In the genomic region with DNA sequence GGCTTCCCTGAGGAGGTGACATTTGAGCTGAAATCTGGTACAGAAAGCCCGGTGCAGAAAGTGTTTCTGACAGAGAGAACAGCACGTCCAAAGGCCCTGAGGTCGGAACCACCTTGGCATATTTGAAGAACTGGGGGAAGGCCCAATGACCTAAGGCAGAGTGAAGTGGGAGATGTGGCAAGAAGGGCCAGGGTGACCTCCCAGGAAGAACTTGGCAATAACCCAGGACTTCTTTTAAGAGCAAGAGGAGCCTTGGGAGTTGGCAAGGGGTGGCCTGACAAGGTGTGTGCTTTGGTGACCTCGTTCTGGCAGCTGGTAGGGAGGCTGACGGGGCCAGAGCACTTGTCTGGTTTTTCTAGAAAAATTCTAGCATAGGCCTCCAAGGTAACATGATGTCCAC, we compare ENCODE assay signal across 23 cellular contexts. TPM values are rescaled to one million over a fixed set of nuclear protein-coding genes. Genes with fewer than 3 reads are reported as not detected.
DNase-seq lines count a peak whose midpoint lies in the region; ATAC-seq, FAIRE-seq and TF ChIP-seq lines count a peak whose summit lies in the region.
"Had no signal": no experiment of that assay in that cellular context is flagged by ENCODE, and none has a peak within 500 bp of the region (broad histone marks: within the 10 kb centered on the region; RNA-seq: fewer than 3 reads in every experiment).

No MANE protein-coding gene starts in this region.

- H3K79me2 ChIP-seq in K562 (ENCODE audit: control insufficient read depth, insufficient read depth, low read length), result no peaks in the 10 kb centered on the region

- H3K4me3 Mint-ChIP-seq in stimulated activated naive CD8-positive, alpha-beta T cell treated with anti-CD3 and anti-CD28 coated beads, Interleukin-15, amount 100 ng/mL, for 72 hours, result no peak overlapping the region
- H3K4me3 Mint-ChIP-seq: CD14-positive monocyte; CD8-positive, alpha-beta memory T cell had no signal

- intact Hi-C loops in K562 (cut with micrococcal nuclease), result no loop called here

- in situ Hi-C loops in K562 (cut with MboI), result no loop called here

- no peaks in the 10 kb centered on the region for H3K9me3 ChIP-seq in A549
- no peaks in the 10 kb centered on the region for H3K9me3 ChIP-seq in HEK293 (ENCODE audit: control insufficient read depth, insufficient read depth, low read depth, low read length)
- H3K9me3 ChIP-seq in K562 (replicated peaks; ENCODE audit: control insufficient read depth, insufficient read depth, low read depth, low read length), result no peaks in the 10 kb centered on the region; the same call in 1 of the 2 replicates
- H3K9me3 ChIP-seq: BE2C, MG63, SK-N-SH had no signal

- DNase-seq in A549 (ENCODE audit: low read depth in 1 of 2, low spot score in 1 of 2) (no peak), K562 (ENCODE audit: extremely low read depth in 1 of 4, low spot score in 3 of 4) (no peak), renal cortical epithelial cell (ENCODE audit: low read depth) (peak; percentile 65), SKM-1 treated with dmso at 0.1 percent for 144 hours (lab: John Stamatoyannopoulos, UW; ENCODE audit: unreplicated experiment) (no peak)
- DNase-seq in stimulated activated naive CD8-positive, alpha-beta T cell treated with anti-CD3 and anti-CD28 coated beads, Interleukin-15, amount 100 ng/mL, for 72 hours, result no peak
- no peak for DNase-seq in stimulated activated CD4-positive, alpha-beta T cell treated with anti-CD3 and anti-CD28 coated beads, Interleukin-12 subunit alpha, Interleukin-12 subunit beta, amount 100 ng/mL, for 4 hours
- DNase-seq: BE2C; CD8-positive, alpha-beta memory T cell; DMS 273 treated with DMSO at 0.1 percent for 48 hours; DND-41; Kasumi-1; MG63; NCI-H1105 treated with DMSO at 0.1 percent for 48 hours; NCI-H146; NCI-H1930; NCI-H226; NCI-H510A; SIG-M5; SK-N-SH had no signal

- H3K36me3 ChIP-seq in HEK293 (ENCODE audit: control insufficient read depth in 2 of 2, insufficient read depth in 1 of 2, low read length in 2 of 2) (peaks cover 0 to 41% of the 10 kb centered on the region in 2 experiments; a peak in 1 of 3 replicates), K562 (ENCODE audit: control insufficient read depth, insufficient read depth, low read length) (no peaks in the 10 kb centered on the region)
- H3K36me3 ChIP-seq: BE2C, MG63 had no signal

- no peak for TF ChIP-seq CTCF in A549 (IDR thresholded peaks at IDR 0.05)
- no peak for TF ChIP-seq CTCF in HEK293 (tag by site-specific recombination; IDR thresholded peaks at IDR 0.05)
- no peak for TF ChIP-seq CTCF in K562 (IDR thresholded peaks at IDR 0.05 in 2 of 3, conservative IDR thresholded peaks at IDR 0.05 in 1 of 3; ENCODE audit: insufficient read depth in 2 of 3, low read depth in 1 of 3, low read length in 3 of 3)

- no peaks in the 10 kb centered on the region for H4K20me1 ChIP-seq in K562 (replicated peaks; ENCODE audit: control insufficient read depth, insufficient read depth, low read length)

- no peak for FAIRE-seq in A549 (lab: Jason Lieb, UNC)
- no peak for FAIRE-seq in K562 (lab: Jason Lieb, UNC)
- FAIRE-seq: GM12892, H54 had no signal

- no peak overlapping the region for H2AFZ ChIP-seq in K562 (ENCODE audit: low read depth, low read length)

- peaks cover 36% of the 10 kb centered on the region for H3K4me1 Mint-ChIP-seq in stimulated activated naive CD8-positive, alpha-beta T cell treated with anti-CD3 and anti-CD28 coated beads, Interleukin-15, amount 100 ng/mL, for 72 hours

- H3K27ac Mint-ChIP-seq in stimulated activated naive CD8-positive, alpha-beta T cell treated with anti-CD3 and anti-CD28 coated beads, Interleukin-15, amount 100 ng/mL, for 72 hours, result no peak overlapping the region
- H3K27ac Mint-ChIP-seq: CD14-positive monocyte had no signal

- H3K27ac ChIP-seq in A549, result peak overlapping the region; percentile 33 to 81; a peak in 4 of 6 replicates
- H3K27ac ChIP-seq in HEK293 (ENCODE audit: extremely low read depth, low read depth, low read length), result no peak overlapping the region
- H3K27ac ChIP-seq in K562 (ENCODE audit: extremely low read depth, low read depth, low read length), result no peak overlapping the region

- ATAC-seq in A549 (no peak), K562 (no peak)
- no peak for ATAC-seq in stimulated activated naive CD8-positive, alpha-beta T cell treated with anti-CD3 and anti-CD28 coated beads, Interleukin-15, amount 100 ng/mL, for 72 hours

- H3K4me2 ChIP-seq in A549, result no peak overlapping the region
- no peak overlapping the region for H3K4me2 ChIP-seq in K562 (ENCODE audit: insufficient read depth, low read length)
- H3K4me2 ChIP-seq: SK-N-SH had no signal

- H3K9me1 ChIP-seq in K562 (ENCODE audit: control insufficient read depth, insufficient read depth, low read length), result no peaks in the 10 kb centered on the region

- WGBS in A549 (ENCODE audit: missing lambda C conversion rate), result 73% methylated on average over 5 of the region's 5 CpGs
- 52% methylated on average over 5 of the region's 5 CpGs for WGBS in K562 (ENCODE audit: insufficient coverage, low coverage, missing lambda C conversion rate)

- H3K27me3 Mint-ChIP-seq in stimulated activated naive CD8-positive, alpha-beta T cell treated with anti-CD3 and anti-CD28 coated beads, Interleukin-15, amount 100 ng/mL, for 72 hours, result no peaks in the 10 kb centered on the region

- TF ChIP-seq RAD21 in A549 (conservative IDR thresholded peaks at IDR 0.05 in 1 of 2, IDR thresholded peaks at IDR 0.05 in 1 of 2) (no peak), K562 (CRISPR knock-in tag; conservative IDR thresholded peaks at IDR 0.05 in 1 of 2, IDR thresholded peaks at IDR 0.05 in 1 of 2) (no peak)

- POLR2A ChIA-PET in A549 (lab: Yijun Ruan, JAX), result no interaction called here
- POLR2A ChIA-PET in HEK293 (lab: Yijun Ruan, JAX), result no interaction called here
- POLR2A ChIA-PET in K562 (lab: Yijun Ruan, JAX), result interaction anchor here (1.2 kb wide), 1 partner anchor 9 kb away, joined by 3 read pairs; no protein-coding TSS in a partner anchor

- H3K9ac ChIP-seq in K562 (ENCODE audit: insufficient read depth in 1 of 2, low read depth in 2 of 2, low read length in 2 of 2), result no peak overlapping the region
- H3K9ac ChIP-seq: SK-N-SH had no signal

- TF ChIP-seq POLR2A in A549 (IDR thresholded peaks at IDR 0.05; ENCODE audit: low read length) (no peak), K562 (conservative IDR thresholded peaks at IDR 0.05) (no peak)

- no peak for TF ChIP-seq EP300 in A549 (IDR thresholded peaks at IDR 0.05)
- no peak for TF ChIP-seq EP300 in K562 (IDR thresholded peaks at IDR 0.05; ENCODE audit: low read length)

- no peaks in the 10 kb centered on the region for H3K9me3 Mint-ChIP-seq in stimulated activated naive CD8-positive, alpha-beta T cell treated with anti-CD3 and anti-CD28 coated beads, Interleukin-15, amount 100 ng/mL, for 72 hours
- H3K9me3 Mint-ChIP-seq: CD14-positive monocyte; CD8-positive, alpha-beta memory T cell had no signal

- no TSS peak for BruUV-seq in K562 (replicated peaks; lab: Mats Ljungman, UMichigan)

- CTCF ChIA-PET in A549 (lab: Yijun Ruan, JAX), result interaction anchor here (4.4 kb wide), 1 partner anchor 11 kb away, joined by 38 read pairs; no protein-coding TSS in a partner anchor
- CTCF ChIA-PET in HEK293 (lab: Yijun Ruan, JAX), result interaction anchor here (1.7 kb wide), 1 partner anchor 118 kb away, joined by 3 read pairs; no protein-coding TSS in a partner anchor
- CTCF ChIA-PET in K562 (lab: Yijun Ruan, JAX; ENCODE audit: low intra/inter-chr PET ratio), result no interaction called here

- no peaks in the 10 kb centered on the region for H3K27me3 ChIP-seq in K562 (ENCODE audit: control insufficient read depth in 2 of 2, insufficient read depth in 2 of 2, low read length in 2 of 2)
- H3K27me3 ChIP-seq: BE2C, MG63 had no signal

- H3K4me1 ChIP-seq in A549 (peaks cover 33% of the 10 kb centered on the region), HEK293 (ENCODE audit: control insufficient read depth, insufficient read depth, low read length) (no peaks in the 10 kb centered on the region), K562 (replicated peaks in 1 of 2; ENCODE audit: control insufficient read depth in 2 of 2, insufficient read depth in 2 of 2, low read length in 2 of 2) (peaks cover 18 to 42% of the 10 kb centered on the region in 2 experiments; a peak in 4 of 5 replicates)
- H3K4me1 ChIP-seq: BE2C had no signal

- H3K4me3 ChIP-seq in A549 (no peak overlapping the region), HEK293 (ENCODE audit: low read depth, low read length) (no peak overlapping the region), K562 (no peak overlapping the region)
- H3K4me3 ChIP-seq: MG63 had no signal

TF ChIP-seq in A549, 52 proteins besides CTCF, POLR2A, EP300 and RAD21 (continues in another document):
- TF ChIP-seq PHF8 (IDR thresholded peaks at IDR 0.05; ENCODE audit: borderline replicate concordance, low read depth) (no peak), CBX8 (IDR thresholded peaks at IDR 0.05) (no peak)

TF ChIP-seq in HEK293, 187 proteins besides CTCF, POLR2A, EP300 and RAD21 (continues in another document):
- TF ChIP-seq ZNF76 (tag by site-specific recombination; IDR thresholded peaks at IDR 0.05; ENCODE audit: borderline replicate concordance, low read depth), result no peak

RNA-seq across cellular contexts. Expression of a gene that starts 23.4 kb away (rescaled TPM):
- 6.2 TPM in 2 replicates for polyA plus RNA-seq in A549 (2011; rRNA removed)
- 1.6 and 2.0 TPM in 2 replicates for polyA plus RNA-seq in A549 (2012; cell fraction: cytosol; rRNA removed)
- polyA plus RNA-seq in A549 (2012; cell fraction: nucleus; rRNA removed), result 1.4 and 1.7 TPM in 2 replicates
- polyA plus RNA-seq in A549 (2017; fragmentation: RNase III; extraction: RNeasy Plus Mini Kit Qiagen cat#74134 plus additional on column Dnase treatment), result 1.4 to 2.0 TPM (median 1.7 TPM) in 3 replicates
- polyA minus RNA-seq in A549 (2011; rRNA and poly(A)+ RNA removed), result 9.5 and 11.5 TPM in 2 replicates
- 1.6 and 1.9 TPM in 2 replicates for total RNA-seq in K562 (2011; cell fraction: chromatin; rRNA removed; ENCODE audit: low replicate concordance)
- 0.53 and 2.7 TPM in 2 replicates for total RNA-seq in K562 (2011; cell fraction: nucleolus; rRNA removed)
- 0.51 and 2.1 TPM in 2 replicates for total RNA-seq in K562 (2011; cell fraction: nucleoplasm; rRNA removed)
- total RNA-seq in K562 (2014; rRNA removed), result 0.18 and 0.20 TPM in 2 replicates
- 0.40 and 0.48 TPM in 2 replicates for total RNA-seq in K562 (2014; rRNA removed; fragmentation: Illumina TruSeq; extraction: Trizol)
- total RNA-seq in K562 (2015; rRNA removed; fragmentation: Illumina TruSeq; extraction: Trizol), result 0.34 and 0.36 TPM in 2 replicates
- total RNA-seq in K562 (2021), result 0.53 and 0.92 TPM in 2 replicates
- polyA plus RNA-seq in K562 (2011; rRNA removed), result 0.74 and 0.82 TPM in 2 replicates
- 0.37 and 2.8 TPM in 2 replicates for polyA plus RNA-seq in K562 (2011; cell fraction: cytosol; rRNA removed)
- 0.51 and 0.75 TPM in 2 replicates for polyA plus RNA-seq in K562 (2011; cell fraction: nucleus; rRNA removed)
- polyA plus RNA-seq in K562 (2012), result 0.47 and 0.89 TPM in 2 replicates
- polyA plus RNA-seq in K562 (2014; fragmentation: Illumina TruSeq; extraction: Trizol), result 0.27 and 0.32 TPM in 2 replicates
- under 1 TPM; 0.21 to 0.35 TPM for polyA plus RNA-seq in K562 (2014; fragmentation: Nextera tagmentation; extraction: Ambion mirVana)
- polyA plus RNA-seq in K562 (2014; rRNA removed), result 0.19 and 0.23 TPM in 2 replicates
- polyA minus RNA-seq in K562 (2011; rRNA and poly(A)+ RNA removed), result 2.0 and 2.1 TPM in 2 replicates
- not detected in 2 replicates for polyA minus RNA-seq in K562 (2011; cell fraction: cytosol; rRNA and poly(A)+ RNA removed)
- 0.13 and 0.89 TPM in 2 replicates for polyA minus RNA-seq in K562 (2011; cell fraction: nucleus; rRNA and poly(A)+ RNA removed)
- 24.5 and 79.0 TPM in 2 replicates for total RNA-seq in renal cortical epithelial cell
- polyA plus RNA-seq: CD14-positive monocyte; CD8-positive, alpha-beta memory T cell had no signal

Comparison
In these comparisons a context has a peak if more than half of its experiments do, and no peak if none do; other contexts are left out.
1. H3K27ac ChIP-seq: peak in A549 (2 of 2); none in HEK293 (single experiment) and K562 (single experiment).